Comparison of ENCODE assay signal across 1 cellular context in genomic region chr20:57427239-57428127, GRCh38.
TF ChIP-seq lines count a peak whose summit lies in the region.

No MANE protein-coding gene starts in this region.

TF ChIP-seq in HepG2, 621 proteins besides CTCF, POLR2A, EP300 and RAD21:
- TF ChIP-seq HIC2 (CRISPR knock-in tag; IDR thresholded peaks at IDR 0.05; ENCODE audit: low read depth), result 0 out of 2 replicates have a peak, but pooled peaks have one; percentile 26
- no peak for TF ChIP-seq TFAP4 (IDR thresholded peaks at IDR 0.05; ENCODE audit: borderline replicate concordance, low read depth)
- TF ChIP-seq ZNF775 (CRISPR knock-in tag; IDR thresholded peaks at IDR 0.05; ENCODE audit: borderline replicate concordance), result no peak
- TF ChIP-seq RNF2 (conservative IDR thresholded peaks at IDR 0.05; ENCODE audit: low read depth), result 0 out of 2 replicates have a peak, but pooled peaks have one; percentile 25
- TF ChIP-seq RCOR2 (CRISPR knock-in tag; IDR thresholded peaks at IDR 0.05), result 0 out of 2 replicates have a peak, but pooled peaks have one; percentile 37
- no peak for TF ChIP-seq NFE2 (CRISPR knock-in tag; IDR thresholded peaks at IDR 0.05)
- no peak for TF ChIP-seq ZNF605 (CRISPR knock-in tag; IDR thresholded peaks at IDR 0.05)
- TF ChIP-seq HBP1 (CRISPR knock-in tag; IDR thresholded peaks at IDR 0.05; ENCODE audit: low read depth), result no peak
- TF ChIP-seq E2F5 (CRISPR knock-in tag; conservative IDR thresholded peaks at IDR 0.05), result no peak
- TF ChIP-seq ZFYVE20 (CRISPR knock-in tag; IDR thresholded peaks at IDR 0.05; ENCODE audit: borderline replicate concordance, low read depth), result no peak
- 0 out of 2 replicates have a peak, but pooled peaks have one; percentile 29 for TF ChIP-seq NRL (CRISPR knock-in tag; IDR thresholded peaks at IDR 0.05; ENCODE audit: borderline replicate concordance)
- peak; percentile 89 for TF ChIP-seq ZMYM3 (CRISPR knock-in tag; IDR thresholded peaks at IDR 0.05)
- TF ChIP-seq ZNF24 (IDR thresholded peaks at IDR 0.05), result peak; percentile 92
- TF ChIP-seq ZNF770 (CRISPR knock-in tag; IDR thresholded peaks at IDR 0.05), result peak; percentile 67; the same call in 1 of the 2 replicates
